Comparison of ENCODE assay signal across 1 cellular context in the genomic region with DNA sequence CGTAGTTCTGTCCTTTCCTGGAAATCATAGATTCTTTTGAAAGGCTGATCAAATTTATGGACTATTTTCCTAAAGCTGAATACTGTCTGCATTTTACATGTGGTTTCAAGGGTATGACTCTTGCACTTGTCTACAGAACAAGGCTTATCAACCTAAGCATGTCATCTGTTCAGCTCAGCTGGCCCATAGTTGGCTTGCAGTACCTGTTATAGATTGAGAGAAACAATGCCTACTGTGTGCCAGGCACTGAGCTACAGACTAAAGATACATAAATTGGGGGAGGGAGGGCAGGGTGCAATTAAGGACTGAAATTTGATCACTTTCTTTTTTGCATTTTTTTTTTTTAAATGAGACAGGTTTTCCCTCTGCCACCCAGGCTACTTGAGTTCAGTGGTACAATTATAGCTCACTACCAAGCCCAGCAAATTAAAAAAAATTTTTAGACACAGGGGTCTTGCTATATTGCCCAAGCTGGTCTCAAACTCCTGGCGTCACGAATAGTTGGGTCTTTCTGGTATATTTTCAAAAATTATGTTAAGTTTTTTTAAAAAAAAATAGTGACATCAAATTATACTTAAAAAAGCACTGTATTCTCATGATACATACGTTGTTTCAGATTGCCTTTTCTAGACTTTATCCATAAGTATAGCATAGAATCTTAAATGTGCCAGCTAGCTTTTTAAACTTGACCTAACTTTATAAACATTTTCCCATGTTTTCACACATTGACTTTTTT.
A peak's percentile ranks its signal among the peaks of the same experiment; 100 is the strongest.
TF ChIP-seq lines count a peak whose summit lies in the region.

No MANE protein-coding gene starts in this region.

TF ChIP-seq in K562, 482 proteins besides CTCF, POLR2A, EP300 and RAD21 (continued from another document):
- peak; percentile 31; the same call in 1 of the 2 replicates for TF ChIP-seq TFAP4 (CRISPR knock-in tag; IDR thresholded peaks at IDR 0.05; ENCODE audit: borderline replicate concordance)
- peak; percentile 59 for TF ChIP-seq CBFA2T3 (IDR thresholded peaks at IDR 0.05)
- no peak for TF ChIP-seq BRCA1 (IDR thresholded peaks at IDR 0.05)
- no peak for TF ChIP-seq BRCA1 (CRISPR knock-in tag; IDR thresholded peaks at IDR 0.05)
- 0 out of 2 replicates have a peak, but pooled peaks have one; percentile 38 for TF ChIP-seq ZNF589 (CRISPR knock-in tag; IDR thresholded peaks at IDR 0.05; ENCODE audit: low read depth)
- peak; percentile 43; the same call in 1 of the 2 replicates for TF ChIP-seq TEAD4 (IDR thresholded peaks at IDR 0.05; ENCODE audit: low read length)
- TF ChIP-seq TEAD4 (CRISPR knock-in tag; IDR thresholded peaks at IDR 0.05; ENCODE audit: borderline replicate concordance): no peak
- TF ChIP-seq, protein P1, sequence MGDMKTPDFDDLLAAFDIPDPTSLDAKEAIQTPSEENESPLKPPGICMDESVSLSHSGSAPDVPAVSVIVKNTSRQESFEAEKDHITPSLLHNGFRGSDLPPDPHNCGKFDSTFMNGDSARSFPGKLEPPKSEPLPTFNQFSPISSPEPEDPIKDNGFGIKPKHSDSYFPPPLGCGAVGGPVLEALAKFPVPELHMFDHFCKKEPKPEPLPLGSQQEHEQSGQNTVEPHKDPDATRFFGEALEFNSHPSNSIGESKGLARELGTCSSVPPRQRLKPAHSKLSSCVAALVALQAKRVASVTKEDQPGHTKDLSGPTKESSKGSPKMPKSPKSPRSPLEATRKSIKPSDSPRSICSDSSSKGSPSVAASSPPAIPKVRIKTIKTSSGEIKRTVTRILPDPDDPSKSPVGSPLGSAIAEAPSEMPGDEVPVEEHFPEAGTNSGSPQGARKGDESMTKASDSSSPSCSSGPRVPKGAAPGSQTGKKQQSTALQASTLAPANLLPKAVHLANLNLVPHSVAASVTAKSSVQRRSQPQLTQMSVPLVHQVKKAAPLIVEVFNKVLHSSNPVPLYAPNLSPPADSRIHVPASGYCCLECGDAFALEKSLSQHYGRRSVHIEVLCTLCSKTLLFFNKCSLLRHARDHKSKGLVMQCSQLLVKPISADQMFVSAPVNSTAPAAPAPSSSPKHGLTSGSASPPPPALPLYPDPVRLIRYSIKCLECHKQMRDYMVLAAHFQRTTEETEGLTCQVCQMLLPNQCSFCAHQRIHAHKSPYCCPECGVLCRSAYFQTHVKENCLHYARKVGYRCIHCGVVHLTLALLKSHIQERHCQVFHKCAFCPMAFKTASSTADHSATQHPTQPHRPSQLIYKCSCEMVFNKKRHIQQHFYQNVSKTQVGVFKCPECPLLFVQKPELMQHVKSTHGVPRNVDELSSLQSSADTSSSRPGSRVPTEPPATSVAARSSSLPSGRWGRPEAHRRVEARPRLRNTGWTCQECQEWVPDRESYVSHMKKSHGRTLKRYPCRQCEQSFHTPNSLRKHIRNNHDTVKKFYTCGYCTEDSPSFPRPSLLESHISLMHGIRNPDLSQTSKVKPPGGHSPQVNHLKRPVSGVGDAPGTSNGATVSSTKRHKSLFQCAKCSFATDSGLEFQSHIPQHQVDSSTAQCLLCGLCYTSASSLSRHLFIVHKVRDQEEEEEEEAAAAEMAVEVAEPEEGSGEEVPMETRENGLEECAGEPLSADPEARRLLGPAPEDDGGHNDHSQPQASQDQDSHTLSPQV (IDR thresholded peaks at IDR 0.05): peak; percentile 44; the same call in 1 of the 2 replicates
- TF ChIP-seq DMBX1 (CRISPR knock-in tag; IDR thresholded peaks at IDR 0.05; ENCODE audit: borderline replicate concordance): peak; percentile 57
- TF ChIP-seq ZKSCAN1 (IDR thresholded peaks at IDR 0.05; ENCODE audit: low read depth, low read length): peak; percentile 98
- peak; percentile 34; the same call in 1 of the 2 replicates for TF ChIP-seq TCF3 (CRISPR knock-in tag; IDR thresholded peaks at IDR 0.05)
- TF ChIP-seq L3MBTL2 (IDR thresholded peaks at IDR 0.05): peak; percentile 24; the same call in 1 of the 2 replicates
- TF ChIP-seq, protein P2, sequence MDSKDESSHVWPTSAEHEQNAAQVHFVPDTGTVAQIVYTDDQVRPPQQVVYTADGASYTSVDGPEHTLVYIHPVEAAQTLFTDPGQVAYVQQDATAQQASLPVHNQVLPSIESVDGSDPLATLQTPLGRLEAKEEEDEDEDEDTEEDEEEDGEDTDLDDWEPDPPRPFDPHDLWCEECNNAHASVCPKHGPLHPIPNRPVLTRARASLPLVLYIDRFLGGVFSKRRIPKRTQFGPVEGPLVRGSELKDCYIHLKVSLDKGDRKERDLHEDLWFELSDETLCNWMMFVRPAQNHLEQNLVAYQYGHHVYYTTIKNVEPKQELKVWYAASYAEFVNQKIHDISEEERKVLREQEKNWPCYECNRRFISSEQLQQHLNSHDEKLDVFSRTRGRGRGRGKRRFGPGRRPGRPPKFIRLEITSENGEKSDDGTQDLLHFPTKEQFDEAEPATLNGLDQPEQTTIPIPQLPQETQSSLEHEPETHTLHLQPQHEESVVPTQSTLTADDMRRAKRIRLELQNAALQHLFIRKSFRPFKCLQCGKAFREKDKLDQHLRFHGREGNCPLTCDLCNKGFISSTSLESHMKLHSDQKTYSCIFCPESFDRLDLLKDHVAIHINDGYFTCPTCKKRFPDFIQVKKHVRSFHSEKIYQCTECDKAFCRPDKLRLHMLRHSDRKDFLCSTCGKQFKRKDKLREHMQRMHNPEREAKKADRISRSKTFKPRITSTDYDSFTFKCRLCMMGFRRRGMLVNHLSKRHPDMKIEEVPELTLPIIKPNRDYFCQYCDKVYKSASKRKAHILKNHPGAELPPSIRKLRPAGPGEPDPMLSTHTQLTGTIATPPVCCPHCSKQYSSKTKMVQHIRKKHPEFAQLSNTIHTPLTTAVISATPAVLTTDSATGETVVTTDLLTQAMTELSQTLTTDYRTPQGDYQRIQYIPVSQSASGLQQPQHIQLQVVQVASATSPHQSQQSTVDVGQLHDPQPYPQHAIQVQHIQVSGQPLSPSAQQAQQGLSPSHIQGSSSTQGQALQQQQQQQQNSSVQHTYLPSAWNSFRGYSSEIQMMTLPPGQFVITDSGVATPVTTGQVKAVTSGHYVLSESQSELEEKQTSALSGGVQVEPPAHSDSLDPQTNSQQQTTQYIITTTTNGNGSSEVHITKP (IDR thresholded peaks at IDR 0.05; ENCODE audit: partially characterized antibody): no peak
- 0 out of 2 replicates have a peak, but pooled peaks have one; percentile 14 for TF ChIP-seq ZEB2 (IDR thresholded peaks at IDR 0.05)
- peak; percentile 37; the same call in 1 of the 2 replicates for TF ChIP-seq CBFA2T2 (conservative IDR thresholded peaks at IDR 0.05)
